ENCODE assay signal across 8 cellular contexts in genomic region chr19:8209965-8210659, GRCh38. TPM values are rescaled to one million over a fixed set of nuclear protein-coding genes. Genes with fewer than 3 reads are reported as not detected.
DNase-seq lines count a peak whose midpoint lies in the region; TF ChIP-seq lines count a peak whose summit lies in the region.

No MANE protein-coding gene starts in this region.

- DNase-seq in GM23248 (no peak), thyroid gland (peak in 1 of 2 donors; percentile 51), ACHN (no peak), RKO (ENCODE audit: low spot score) (no peak)
- no peak for DNase-seq in stimulated activated CD4-positive, alpha-beta T cell treated with anti-CD3 and anti-CD28 coated beads, Interleukin-4, amount 100 ng/mL, for 24 hours

- peak overlapping the region; percentile 88 for H3K9ac ChIP-seq in BLaER1
- H3K9ac ChIP-seq in GM23248 = no peak overlapping the region
- peak overlapping the region; percentile 76 to 79 for H3K9ac ChIP-seq in liver (ENCODE audit: low read depth in 1 of 2, low read length in 2 of 2)

- H3K27ac ChIP-seq in BLaER1 = peak overlapping the region; percentile 90
- no peak overlapping the region for H3K27ac ChIP-seq in GM23248
- H3K27ac ChIP-seq in angular gyrus (ENCODE audit: low read depth, low read length) = peak overlapping the region; percentile 92
- H3K27ac ChIP-seq in liver (ENCODE audit: low read depth in 1 of 2, low read length in 2 of 2) = peak overlapping the region; percentile 80 to 81
- H3K27ac ChIP-seq in thyroid gland = peak overlapping the region; percentile 83 to 98 (median 89)

- in situ Hi-C loops in GM23248 (cut with MboI) = no loop called here
- in situ Hi-C loops in ACHN (cut with HindIII; ENCODE audit: low pct_ligation_motif_present, low pct_unique_long_range_greater_than_20kb, low sequenced_read_pairs) = no loop called here

- intact Hi-C loops in thyroid gland (cut with DNase I) = no loop called here

- H3K9me3 ChIP-seq in BLaER1 (no peaks in the 10 kb centered on the region), GM23248 (ENCODE audit: low read depth) (no peaks in the 10 kb centered on the region), liver (ENCODE audit: control insufficient read depth in 4 of 4, low read length in 3 of 4) (no peaks in the 10 kb centered on the region), thyroid gland (no peaks in the 10 kb centered on the region)

- H3K4me1 ChIP-seq in BLaER1 = peaks cover 78% of the 10 kb centered on the region
- H3K4me1 ChIP-seq in GM23248 (ENCODE audit: insufficient read depth) = no peaks in the 10 kb centered on the region
- H3K4me1 ChIP-seq in liver (ENCODE audit: control insufficient read depth in 4 of 4, insufficient read depth in 4 of 4, low read length in 3 of 4) = peaks cover 10 to 46% (median 33%) of the 10 kb centered on the region in 4 donors
- H3K4me1 ChIP-seq in thyroid gland = peaks cover 65 to 75% of the 10 kb centered on the region in 2 donors

- TF ChIP-seq CTCF in liver (IDR thresholded peaks at IDR 0.05; ENCODE audit: low read depth, low read length, missing input control) (no peak), thyroid gland (IDR thresholded peaks at IDR 0.05) (no peak)

- 25 to 26% methylated on average over 23 of the region's 23 CpGs for WGBS in GM23248 (ENCODE audit: low coverage in 1 of 2, low lambda C conversion rate in 2 of 2, missing lambda C conversion rate in 2 of 2), 2 experiments
- 17% methylated on average over 23 of the region's 23 CpGs for WGBS in liver
- WGBS in thyroid gland, 2 donors = 14 to 18% methylated on average over 22 to 23 of the region's 23 CpGs

- H3K4me3 ChIP-seq in BLaER1 (peak overlapping the region; percentile 87), GM23248 (no peak overlapping the region), liver (ENCODE audit: low read depth in 1 of 3, low read length in 3 of 3) (peak overlapping the region; percentile 75 to 83 (median 75)), thyroid gland (replicated peaks in 1 of 3) (peak overlapping the region; percentile 66 to 80 (median 80))

- H3K27me3 ChIP-seq in BLaER1 (no peaks in the 10 kb centered on the region), GM23248 (replicated peaks; ENCODE audit: insufficient read depth) (peaks cover 27% of the 10 kb centered on the region), liver (ENCODE audit: control insufficient read depth in 4 of 4, insufficient read depth in 4 of 4, low read length in 3 of 4) (no peaks in the 10 kb centered on the region), thyroid gland (no peaks in the 10 kb centered on the region)

- no peaks in the 10 kb centered on the region for H3K9me2 ChIP-seq in GM23248 (ENCODE audit: insufficient read depth)

- TF ChIP-seq RAD21 in liver (IDR thresholded peaks at IDR 0.05) = no peak

- H3K4me2 ChIP-seq in BLaER1 = peak overlapping the region; percentile 93
- H3K4me2 ChIP-seq in GM23248 (ENCODE audit: unreplicated experiment) = no peak overlapping the region

- H2AFZ ChIP-seq in GM23248 = 0 out of 2 replicates have a peak overlapping the region, but pooled peaks have one; percentile 29

- no peaks in the 10 kb centered on the region; the same call in 1 of the 2 replicates for H3K36me3 ChIP-seq in BLaER1
- H3K36me3 ChIP-seq in GM23248 (ENCODE audit: low read depth) = no peaks in the 10 kb centered on the region
- H3K36me3 ChIP-seq in liver (ENCODE audit: control insufficient read depth in 4 of 4, insufficient read depth in 3 of 4, low read depth in 1 of 4, low read length in 3 of 4) = peaks cover 0 to 2% (median 2%) of the 10 kb centered on the region in 4 donors
- no peaks in the 10 kb centered on the region for H3K36me3 ChIP-seq in thyroid gland

- H3F3A ChIP-seq in GM23248 (ENCODE audit: insufficient read depth) = no peaks in the 10 kb centered on the region

- peaks cover 50% of the 10 kb centered on the region for H4K20me1 ChIP-seq in BLaER1
- H4K20me1 ChIP-seq in GM23248 (ENCODE audit: insufficient read depth) = no peaks in the 10 kb centered on the region

- no peak for TF ChIP-seq POLR2A in thyroid gland (IDR thresholded peaks at IDR 0.05)

- H3K79me2 ChIP-seq in GM23248 (ENCODE audit: insufficient read depth) = no peaks in the 10 kb centered on the region

TF ChIP-seq in liver, 16 proteins besides CTCF, POLR2A, EP300 and RAD21:
- no peak for TF ChIP-seq FOXA1 (IDR thresholded peaks at IDR 0.05)
- no peak for TF ChIP-seq HNF4G (IDR thresholded peaks at IDR 0.05)
- TF ChIP-seq, protein P1, sequence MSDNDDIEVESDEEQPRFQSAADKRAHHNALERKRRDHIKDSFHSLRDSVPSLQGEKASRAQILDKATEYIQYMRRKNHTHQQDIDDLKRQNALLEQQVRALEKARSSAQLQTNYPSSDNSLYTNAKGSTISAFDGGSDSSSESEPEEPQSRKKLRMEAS (IDR thresholded peaks at IDR 0.05) = no peak
- TF ChIP-seq SP1 (IDR thresholded peaks at IDR 0.05) = no peak
- TF ChIP-seq REST (IDR thresholded peaks at IDR 0.05) = no peak
- TF ChIP-seq JUND (IDR thresholded peaks at IDR 0.05) = no peak
- TF ChIP-seq NR2F2 (IDR thresholded peaks at IDR 0.05) = no peak
- no peak for TF ChIP-seq ZBTB33 (IDR thresholded peaks at IDR 0.05)
- no peak for TF ChIP-seq EGR1 (IDR thresholded peaks at IDR 0.05; ENCODE audit: low read depth in 2 of 2)
- TF ChIP-seq HNF4A (conservative IDR thresholded peaks at IDR 0.05) = no peak
- TF ChIP-seq YY1 (IDR thresholded peaks at IDR 0.05) = no peak
- no peak for TF ChIP-seq RXRA (IDR thresholded peaks at IDR 0.05)
- no peak for TF ChIP-seq GABPA (IDR thresholded peaks at IDR 0.05 in 1 of 2, conservative IDR thresholded peaks at IDR 0.05 in 1 of 2)
- no peak for TF ChIP-seq TAF1 (conservative IDR thresholded peaks at IDR 0.05)
- TF ChIP-seq FOXA2 (IDR thresholded peaks at IDR 0.05) = no peak
- TF ChIP-seq, protein P2, sequence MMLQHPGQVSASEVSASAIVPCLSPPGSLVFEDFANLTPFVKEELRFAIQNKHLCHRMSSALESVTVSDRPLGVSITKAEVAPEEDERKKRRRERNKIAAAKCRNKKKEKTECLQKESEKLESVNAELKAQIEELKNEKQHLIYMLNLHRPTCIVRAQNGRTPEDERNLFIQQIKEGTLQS (IDR thresholded peaks at IDR 0.05) = no peak

RNA-seq across cellular contexts. Expression of gene CERS4, which starts 0.9 kb away (rescaled TPM):
- total RNA-seq in GM23248 (2014; rRNA removed; shearing (Covaris generic)) = not detected in 2 replicates
- not detected in 2 replicates for polyA plus RNA-seq in GM23248 (2016; fragmentation: Nextera tagmentation; extraction: Ambion mirVana)
- total RNA-seq in liver = 10 to 100 TPM; 55.6 to 65.1 TPM
- 10 to 100 TPM; 42.7 to 57.2 TPM for polyA plus RNA-seq in liver
- 100 to 1,000 TPM; 123 to 175 (median 144) TPM for total RNA-seq in thyroid gland

Comparison
In these comparisons a context has a peak if more than half of its experiments do, and no peak if none do; other contexts are left out.
1. RNA of gene CERS4, which starts 0.9 kb away (total RNA-seq): 123 to 175 TPM in thyroid gland and 55.6 to 65.1 TPM in liver; not detected in GM23248; every median in the first group is over 10 times any median in the second.